In genomic region chr20:48822178-48822577, GRCh38 we compare ENCODE assay signal across 14 cellular contexts. TPM values are rescaled to one million over a fixed set of nuclear protein-coding genes. Genes with fewer than 3 reads are reported as not detected.
DNase-seq lines count a peak whose midpoint lies in the region; ATAC-seq, FAIRE-seq and TF ChIP-seq lines count a peak whose summit lies in the region.
"Had no signal": no experiment of that assay in that cellular context is flagged by ENCODE, and none has a peak within 500 bp of the region (broad histone marks: within the 10 kb centered on the region; RNA-seq: fewer than 3 reads in every experiment).

No MANE protein-coding gene starts in this region.

- H3K4me2 ChIP-seq in H1 (ENCODE audit: insufficient read depth in 1 of 2, low read depth in 2 of 2, low read length in 2 of 2), result no peak overlapping the region

- no peaks in the 10 kb centered on the region for H3K9me3 Mint-ChIP-seq in stimulated activated naive CD8-positive, alpha-beta T cell treated with anti-CD3 and anti-CD28 coated beads, Interleukin-15, Interleukin-2, amounts not matched to agents 100 ng/mL and 50 ng/mL, for 24 hours
- H3K9me3 Mint-ChIP-seq: endodermal cell, type B pancreatic cell had no signal

- H3K56ac ChIP-seq in H1 (replicated peaks; ENCODE audit: insufficient read length, low read depth, low read length), result no peak overlapping the region

- no peak overlapping the region for H2BK120ac ChIP-seq in H1 (replicated peaks; ENCODE audit: low read depth, low read length)

- H3K9me3 ChIP-seq in T-helper 17 cell (ENCODE audit: control insufficient read depth, low read length, poor library complexity, severe bottlenecking) (no peaks in the 10 kb centered on the region), H1 (ENCODE audit: insufficient read depth in 2 of 2, low read depth in 1 of 2, low read length in 1 of 2) (no peaks in the 10 kb centered on the region)
- H3K9me3 ChIP-seq: left ventricle myocardium inferior had no signal

- no peak for DNase-seq in stimulated activated naive CD8-positive, alpha-beta T cell treated with anti-CD3 and anti-CD28 coated beads, Interleukin-15, Interleukin-2, amounts not matched to agents 100 U/mL and 50 U/mL, for 24 hours
- DNase-seq in T-helper 17 cell, result no peak
- no peak for DNase-seq in H1 (ENCODE audit: low read depth in 1 of 2, low spot score in 2 of 2)
- no peak for DNase-seq in NCI-H1436 (lab: John Stamatoyannopoulos, UW)
- DNase-seq in stimulated activated CD4-positive, alpha-beta T cell treated with anti-CD3 and anti-CD28 coated beads, Interleukin-2, amount 100 ng/mL, for 48 hours, result no peak
- no peak for DNase-seq in stimulated activated CD4-positive, alpha-beta T cell treated with anti-CD3 and anti-CD28 coated beads, Interleukin-4, amount 100 ng/mL, for 4 hours
- DNase-seq in HCEC 1CT, result no peak
- DNase-seq: activated CD4-positive, alpha-beta T cell treated with anti-CD3 and anti-CD28 coated beads for 4 hours; activated gamma-delta T cell; endodermal cell; left ventricle myocardium inferior; NCI-H774 had no signal

- H2BK20ac ChIP-seq in H1 (ENCODE audit: low read length), result no peak overlapping the region

- peak overlapping the region; percentile 78 for H3K27ac Mint-ChIP-seq in stimulated activated naive CD8-positive, alpha-beta T cell treated with anti-CD3 and anti-CD28 coated beads, Interleukin-15, Interleukin-2, amounts not matched to agents 100 ng/mL and 50 ng/mL, for 24 hours
- no peak overlapping the region for H3K27ac Mint-ChIP-seq in T-helper 17 cell
- H3K27ac Mint-ChIP-seq: endodermal cell, type B pancreatic cell had no signal

- ATAC-seq in stimulated activated naive CD8-positive, alpha-beta T cell treated with anti-CD3 and anti-CD28 coated beads, Interleukin-15, Interleukin-2, amounts not matched to agents 100 U/mL and 50 U/mL, for 24 hours, result no peak
- no peak for ATAC-seq in T-helper 17 cell

- H3K23me2 ChIP-seq in H1 (ENCODE audit: low read depth, low read length), result peaks cover 4% of the 10 kb centered on the region; the same call in 1 of the 2 replicates

- no peaks in the 10 kb centered on the region for H3K36me3 ChIP-seq in H1 (ENCODE audit: control insufficient read depth in 2 of 4, insufficient read depth in 4 of 4, low read length in 3 of 4)
- H3K36me3 ChIP-seq: left ventricle myocardium inferior had no signal

- H3K4me1 ChIP-seq in H1 (replicated peaks in 1 of 4; ENCODE audit: control insufficient read depth in 3 of 4, insufficient read depth in 4 of 4, low read length in 3 of 4), result peaks cover 2 to 12% (median 4%) of the 10 kb centered on the region in 4 experiments

- H4K8ac ChIP-seq in H1 (ENCODE audit: extremely low read depth, insufficient read depth, low read length), result no peak overlapping the region

- no peak overlapping the region for H2BK15ac ChIP-seq in H1 (ENCODE audit: low read length)

- H3K23ac ChIP-seq in H1 (ENCODE audit: insufficient read length), result no peak overlapping the region

- no peak for FAIRE-seq in H1 (lab: Jason Lieb, UNC)

- no peak overlapping the region for H2BK12ac ChIP-seq in H1 (ENCODE audit: low read depth, low read length)

- no peak overlapping the region for H2BK5ac ChIP-seq in H1 (ENCODE audit: low read depth, low read length)

- TF ChIP-seq RAD21 in H1 (IDR thresholded peaks at IDR 0.05 in 1 of 2, conservative IDR thresholded peaks at IDR 0.05 in 1 of 2; ENCODE audit: low read depth in 2 of 2, low read length in 2 of 2), result no peak

- CTCF ChIA-PET in H1 (lab: Charles Lee; ENCODE audit: partially characterized antibody), result no interaction called here

- H2AK5ac ChIP-seq in H1 (ENCODE audit: low read depth, low read length), result no peak overlapping the region

- no peak overlapping the region for H3K27ac ChIP-seq in H1 (ENCODE audit: low read depth, low read length)
- H3K27ac ChIP-seq: left ventricle myocardium inferior had no signal

- no peak overlapping the region for H3K14ac ChIP-seq in H1 (ENCODE audit: insufficient read length)

- H3K4me3 Mint-ChIP-seq in stimulated activated naive CD8-positive, alpha-beta T cell treated with anti-CD3 and anti-CD28 coated beads, Interleukin-15, Interleukin-2, amounts not matched to agents 100 ng/mL and 50 ng/mL, for 24 hours, result no peak overlapping the region
- H3K4me3 Mint-ChIP-seq in T-helper 17 cell, result peak overlapping the region; percentile 96
- H3K4me3 Mint-ChIP-seq: endodermal cell, type B pancreatic cell had no signal

- no peak overlapping the region for H4K5ac ChIP-seq in H1 (ENCODE audit: insufficient read length, low read depth, low read length)

- no peak overlapping the region for H3K9ac ChIP-seq in H1 (replicated peaks in 1 of 4; ENCODE audit: extremely low read depth in 1 of 4, low read depth in 3 of 4, low read length in 3 of 4)

- no peak overlapping the region for H3K4ac ChIP-seq in H1 (replicated peaks; ENCODE audit: insufficient read length, low read depth, low read length)

- H4K20me1 ChIP-seq in H1 (replicated peaks in 1 of 2; ENCODE audit: control insufficient read depth in 1 of 2, insufficient read depth in 2 of 2, low read length in 2 of 2), result peaks cover 7 to 10% of the 10 kb centered on the region in 2 experiments

- no peak for TF ChIP-seq POLR2A in H1 (IDR thresholded peaks at IDR 0.05; ENCODE audit: control extremely low read depth in 1 of 2, low read depth in 2 of 2, low read length in 2 of 2)

- peaks cover 0 to 26% (median 14%) of the 10 kb centered on the region in 4 experiments; a peak in 6 of 7 replicates for H3K27me3 ChIP-seq in H1 (replicated peaks in 1 of 4; ENCODE audit: control insufficient read depth in 3 of 4, extremely low read depth in 1 of 4, insufficient read depth in 3 of 4, low read length in 3 of 4)

- TF ChIP-seq CTCF in H1 (IDR thresholded peaks at IDR 0.05; ENCODE audit: control extremely low read depth in 1 of 3, insufficient read depth in 1 of 3, low read depth in 1 of 3, low read length in 3 of 3), result no peak

- H4K91ac ChIP-seq in H1 (replicated peaks; ENCODE audit: insufficient read length, low read length), result no peak overlapping the region

- H2AFZ ChIP-seq in H1 (ENCODE audit: low read length), result no peak overlapping the region

- peaks cover 8% of the 10 kb centered on the region for H3K4me1 Mint-ChIP-seq in stimulated activated naive CD8-positive, alpha-beta T cell treated with anti-CD3 and anti-CD28 coated beads, Interleukin-15, Interleukin-2, amounts not matched to agents 100 ng/mL and 50 ng/mL, for 24 hours (ENCODE audit: low read depth)
- H3K4me1 Mint-ChIP-seq in T-helper 17 cell, result peaks cover 70% of the 10 kb centered on the region

- no peak overlapping the region for H3K18ac ChIP-seq in H1 (ENCODE audit: extremely low read depth, low read length)

- POLR2A ChIA-PET in H1 (lab: Charles Lee; ENCODE audit: partially characterized antibody), result no interaction called here

- H3K36me3 Mint-ChIP-seq in stimulated activated naive CD8-positive, alpha-beta T cell treated with anti-CD3 and anti-CD28 coated beads, Interleukin-15, Interleukin-2, amounts not matched to agents 100 ng/mL and 50 ng/mL, for 24 hours (ENCODE audit: low read depth), result peaks cover 36% of the 10 kb centered on the region
- peaks cover 5% of the 10 kb centered on the region for H3K36me3 Mint-ChIP-seq in T-helper 17 cell (ENCODE audit: low read depth)
- H3K36me3 Mint-ChIP-seq: type B pancreatic cell had no signal

- H3K4me3 ChIP-seq in H1 (ENCODE audit: extremely low read depth in 1 of 4, insufficient read depth in 2 of 4, low read depth in 3 of 4, low read length in 4 of 4), result no peak overlapping the region
- H3K4me3 ChIP-seq: left ventricle myocardium inferior had no signal

- H3K27me3 Mint-ChIP-seq in stimulated activated naive CD8-positive, alpha-beta T cell treated with anti-CD3 and anti-CD28 coated beads, Interleukin-15, Interleukin-2, amounts not matched to agents 100 ng/mL and 50 ng/mL, for 24 hours, result no peaks in the 10 kb centered on the region
- H3K27me3 Mint-ChIP-seq in T-helper 17 cell, result no peaks in the 10 kb centered on the region

- H3K79me1 ChIP-seq in H1 (ENCODE audit: low read depth, low read length), result no peaks in the 10 kb centered on the region

- TF ChIP-seq EP300 in H1 (IDR thresholded peaks at IDR 0.05; ENCODE audit: borderline replicate concordance in 1 of 2, low read depth in 2 of 2, low read length in 2 of 2), result no peak

- H3K79me2 ChIP-seq in H1 (ENCODE audit: control insufficient read depth in 1 of 2, insufficient read depth in 2 of 2, low read length in 2 of 2), result peaks cover 0 to 8% of the 10 kb centered on the region in 2 experiments; a peak in 2 of 4 replicates

- 91% methylated on average over 2 of the region's 2 CpGs; no CpG with 5 or more reads in 1 of the 2 experiments for WGBS in H1 (ENCODE audit: extremely low coverage in 1 of 2, insufficient coverage in 1 of 2, insufficient read length in 1 of 2, insufficient replicate concordance in 2 of 2, low coverage in 1 of 2, low lambda C conversion rate in 2 of 2, missing lambda C conversion rate in 1 of 2), 2 experiments

TF ChIP-seq in H1, 55 proteins besides CTCF, POLR2A, EP300 and RAD21:
- TF ChIP-seq RFX5 (IDR thresholded peaks at IDR 0.05; ENCODE audit: borderline replicate concordance, low read depth, low read length) (no peak), KDM1A (IDR thresholded peaks at IDR 0.05; ENCODE audit: borderline replicate concordance, low read length) (peak; percentile 79), SAP30 (IDR thresholded peaks at IDR 0.05; ENCODE audit: insufficient read depth, insufficient replicate concordance, low read length) (no peak), TEAD4 (IDR thresholded peaks at IDR 0.05; ENCODE audit: low read depth, low read length) (no peak)

RNA-seq across cellular contexts. Expression of gene PREX1, which starts 5.6 kb away (rescaled TPM):
- total RNA-seq in T-helper 17 cell, result 100 to 1,000 TPM; 188 to 200 TPM
- 12.8 and 13.5 TPM in 2 replicates for total RNA-seq in H1 (2021; fragmentation: NEBNext Ultra II Directional; extraction: Animal tissue kit (Norgen Biotek cat#: 25700))
- polyA plus RNA-seq in H1 (2011; rRNA removed), result 10.7 and 13.4 TPM in 2 replicates
- 9.6 TPM for polyA plus RNA-seq in H1 (2011; cell fraction: cytosol; rRNA removed)
- 17.7 TPM for polyA plus RNA-seq in H1 (2011; cell fraction: nucleus; rRNA removed)
- polyA plus RNA-seq in H1 (2012, experiment 1 of 2), result 8.8 to 13.0 TPM (median 12.7 TPM) in 4 replicates
- polyA plus RNA-seq in H1 (2012, experiment 2 of 2), result 8.5 TPM
- 6.3 TPM for polyA plus RNA-seq in H1 (2013, experiment 1 of 2)
- 6.2 TPM for polyA plus RNA-seq in H1 (2013, experiment 2 of 2)
- polyA minus RNA-seq in H1 (2011; rRNA and poly(A)+ RNA removed), result 12.9 and 16.1 TPM in 2 replicates
- polyA minus RNA-seq in H1 (2011; cell fraction: cytosol; rRNA and poly(A)+ RNA removed), result 9.6 TPM
- polyA minus RNA-seq in H1 (2011; cell fraction: nucleus; rRNA and poly(A)+ RNA removed), result 8.8 TPM

Comparison
In these comparisons a context has a peak if more than half of its experiments do, and no peak if none do; other contexts are left out.
1. RNA of gene PREX1, which starts 5.6 kb away (total RNA-seq): 188 to 200 TPM in T-helper 17 cell; 12.8 to 13.5 TPM in H1; every median in the first group is over 10 times any median in the second.